31 cellular contexts compared by ENCODE assay signal in the genomic region with DNA sequence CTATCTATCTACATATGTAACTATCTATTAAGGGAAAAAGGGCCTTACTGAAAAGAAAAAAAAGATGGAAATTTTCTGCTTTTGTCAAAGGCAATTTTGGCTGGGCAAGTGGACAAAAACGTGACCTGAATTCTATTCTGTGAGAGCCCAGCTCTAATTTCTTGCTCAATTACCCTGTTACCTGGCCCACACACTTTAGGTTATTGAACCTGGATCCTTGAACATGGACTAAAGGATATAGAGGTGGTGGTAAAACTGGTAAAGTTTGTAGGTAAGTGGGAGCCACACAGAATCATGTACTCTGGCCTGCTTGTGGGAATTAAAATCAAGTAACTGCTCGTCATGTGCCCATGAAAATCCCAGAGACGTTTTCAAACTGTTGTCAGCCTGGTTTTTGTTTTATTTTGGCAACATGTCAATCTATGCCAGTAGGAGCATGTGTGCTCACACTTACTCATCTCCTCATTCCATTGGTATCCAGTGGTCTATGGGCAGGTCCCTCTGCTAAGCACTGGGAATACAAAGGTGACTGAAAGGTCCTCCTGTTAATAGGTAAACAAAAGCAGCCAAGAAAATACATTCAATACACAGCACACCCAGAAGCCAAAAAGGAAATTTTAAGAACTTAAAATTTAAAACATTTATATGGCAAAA.
A peak's percentile ranks its signal among the peaks of the same experiment; 100 is the strongest.
DNase-seq lines count a peak whose midpoint lies in the region; ATAC-seq and TF ChIP-seq lines count a peak whose summit lies in the region.
"Had no signal": no experiment of that assay in that cellular context is flagged by ENCODE, and none has a peak within 500 bp of the region (broad histone marks: within the 10 kb centered on the region; RNA-seq: fewer than 3 reads in every experiment).

No MANE protein-coding gene starts in this region.

- H3K79me2 ChIP-seq in PC-3 (ENCODE audit: low read length): no peaks in the 10 kb centered on the region
- H3K79me2 ChIP-seq: parathyroid adenoma had no signal

- H3K4me3 ChIP-seq in PC-3 (ENCODE audit: low read length): peak overlapping the region; percentile 8; the same call in 1 of the 2 replicates
- no peak overlapping the region for H3K4me3 ChIP-seq in epithelial cell of proximal tubule (ENCODE audit: low read depth, low read length)
- H3K4me3 ChIP-seq: ascending aorta, dorsolateral prefrontal cortex, left ventricle myocardium inferior, tibial artery had no signal

- H3K36me3 ChIP-seq in PC-3 (ENCODE audit: low read depth, low read length): no peaks in the 10 kb centered on the region
- H3K36me3 ChIP-seq: ascending aorta, left ventricle myocardium inferior, tibial artery had no signal

- H3F3A ChIP-seq in PC-3 (ENCODE audit: low read length, unreplicated experiment): peaks cover 8% of the 10 kb centered on the region

- H2AFZ ChIP-seq in PC-3 (ENCODE audit: low read length): no peak overlapping the region
- H2AFZ ChIP-seq: parathyroid adenoma had no signal

- no peak overlapping the region for H3K4me3 Mint-ChIP-seq in stimulated activated naive CD8-positive, alpha-beta T cell treated with anti-CD3 and anti-CD28 coated beads, Interleukin-15, amount 100 ng/mL, for 72 hours
- H3K4me3 Mint-ChIP-seq: activated T-helper 17 cell treated with anti-CD3 and anti-CD28 coated beads, Interleukin-2, amount 50 U/mL, for 72 hours; CD4-positive, alpha-beta memory T cell; central memory CD8-positive, alpha-beta T cell; stimulated activated naive CD8-positive, alpha-beta T cell treated with anti-CD3 and anti-CD28 coated beads, Interleukin-15, Interleukin-2, amounts not matched to agents 100 ng/mL and 50 ng/mL, for 24 hours; WTC11 had no signal

- H3K9ac ChIP-seq in PC-3 (ENCODE audit: low read length): peak overlapping the region; percentile 13; the same call in 1 of the 2 replicates
- H3K9ac ChIP-seq: parathyroid adenoma had no signal

- DNase-seq in HCEC 1CT (peak; percentile 6), PC-3 (peak; percentile 90), epithelial cell of proximal tubule (ENCODE audit: low read depth) (peak; percentile 32), myocyte (ENCODE audit: low read depth) (peak; percentile 63), G401 (ENCODE audit: low spot score) (no peak), 8988T (no peak)
- DNase-seq in stimulated activated naive CD8-positive, alpha-beta T cell treated with anti-CD3 and anti-CD28 coated beads, Interleukin-15, amount 100 ng/mL, for 72 hours: no peak
- DNase-seq: activated CD4-positive, alpha-beta T cell treated with anti-CD3 and anti-CD28 coated beads, Interleukin-2, amount 50 U/mL, for 4 hours; activated CD8-positive, alpha-beta memory T cell treated with anti-CD3 and anti-CD28 coated beads, Interleukin-2, amount 50 U/mL, for 4 hours; AML-193; CD4-positive, alpha-beta memory T cell; DMS 273 treated with DMSO at 0.1 percent for 48 hours; dorsolateral prefrontal cortex; foreskin melanocyte; GDM1; left ventricle myocardium inferior; midbrain; NCI-H146; NCI-H2171; NCI-H524; stimulated activated CD4-positive, alpha-beta T cell treated with anti-CD3 and anti-CD28 coated beads, Interleukin-15, amount 100 ng/mL, for 24 hours; tibial artery had no signal

- no peaks in the 10 kb centered on the region for H3K4me1 Mint-ChIP-seq in stimulated activated naive CD8-positive, alpha-beta T cell treated with anti-CD3 and anti-CD28 coated beads, Interleukin-15, amount 100 ng/mL, for 72 hours
- H3K4me1 Mint-ChIP-seq: activated T-helper 17 cell treated with anti-CD3 and anti-CD28 coated beads, Interleukin-2, amount 50 U/mL, for 72 hours; CD4-positive, alpha-beta memory T cell; central memory CD8-positive, alpha-beta T cell; WTC11 had no signal

- H3K27ac ChIP-seq in PC-3 (ENCODE audit: low read length): peak overlapping the region; percentile 78
- H3K27ac ChIP-seq: ascending aorta, dorsolateral prefrontal cortex, left ventricle myocardium inferior, parathyroid adenoma, tibial artery had no signal

- H3K4me1 ChIP-seq in PC-3 (ENCODE audit: insufficient read depth, low read length): peaks cover 38% of the 10 kb centered on the region
- H3K4me1 ChIP-seq: ascending aorta, left ventricle myocardium inferior, parathyroid adenoma, tibial artery had no signal

- H3K9me3 ChIP-seq in PC-3 (ENCODE audit: low read length): no peaks in the 10 kb centered on the region
- H3K9me3 ChIP-seq: ascending aorta, left ventricle myocardium inferior, tibial artery had no signal

- no peaks in the 10 kb centered on the region for H3K27me3 Mint-ChIP-seq in stimulated activated naive CD8-positive, alpha-beta T cell treated with anti-CD3 and anti-CD28 coated beads, Interleukin-15, amount 100 ng/mL, for 72 hours
- H3K27me3 Mint-ChIP-seq: activated T-helper 17 cell treated with anti-CD3 and anti-CD28 coated beads, Interleukin-2, amount 50 U/mL, for 72 hours; CD4-positive, alpha-beta memory T cell; central memory CD8-positive, alpha-beta T cell; stimulated activated naive CD8-positive, alpha-beta T cell treated with anti-CD3 and anti-CD28 coated beads, Interleukin-15, Interleukin-2, amounts not matched to agents 100 ng/mL and 50 ng/mL, for 24 hours had no signal

- ATAC-seq in PC-3: peak; percentile 81
- no peak for ATAC-seq in stimulated activated naive CD8-positive, alpha-beta T cell treated with anti-CD3 and anti-CD28 coated beads, Interleukin-15, amount 100 ng/mL, for 72 hours
- ATAC-seq: activated naive CD4-positive, alpha-beta T cell treated with anti-CD3 and anti-CD28 coated beads, Interleukin-2, amount 50 U/mL, for 72 hours; activated T-helper 17 cell treated with anti-CD3 and anti-CD28 coated beads, Interleukin-2, amount 50 U/mL, for 72 hours; Right ventricle myocardium inferior; sciatic nerve; WTC11 had no signal

- no peaks in the 10 kb centered on the region for H3K9me2 ChIP-seq in PC-3 (replicated peaks; ENCODE audit: low read length)

- intact Hi-C loops in PC-3 (cut with micrococcal nuclease): no loop called here

- TF ChIP-seq CTCF in PC-3 (conservative IDR thresholded peaks at IDR 0.05; ENCODE audit: low read depth, low read length) (no peak), epithelial cell of proximal tubule (conservative IDR thresholded peaks at IDR 0.05; ENCODE audit: low read depth, low read length) (no peak)

- no TSS peak for BruUV-seq in PC-3 (replicated peaks; lab: Mats Ljungman, UMichigan)

- peak overlapping the region; percentile 70 for H3K4me2 ChIP-seq in PC-3 (ENCODE audit: low read length)

- POLR2A ChIA-PET in PC-3 (lab: Charles Lee; ENCODE audit: unreplicated experiment): no interaction called here

- H3K9me3 Mint-ChIP-seq in stimulated activated naive CD8-positive, alpha-beta T cell treated with anti-CD3 and anti-CD28 coated beads, Interleukin-15, amount 100 ng/mL, for 72 hours: peaks cover 13 to 15% of the 10 kb centered on the region in 2 donors
- H3K9me3 Mint-ChIP-seq: central memory CD8-positive, alpha-beta T cell had no signal

- H3K27ac Mint-ChIP-seq in stimulated activated naive CD8-positive, alpha-beta T cell treated with anti-CD3 and anti-CD28 coated beads, Interleukin-15, amount 100 ng/mL, for 72 hours: no peak overlapping the region
- H3K27ac Mint-ChIP-seq: activated naive CD4-positive, alpha-beta T cell treated with anti-CD3 and anti-CD28 coated beads, Interleukin-2, amount 50 U/mL, for 72 hours; activated T-helper 17 cell treated with anti-CD3 and anti-CD28 coated beads, Interleukin-2, amount 50 U/mL, for 72 hours; CD4-positive, alpha-beta memory T cell; stimulated activated naive CD8-positive, alpha-beta T cell treated with anti-CD3 and anti-CD28 coated beads, Interleukin-15, Interleukin-2, amounts not matched to agents 100 ng/mL and 50 ng/mL, for 24 hours; WTC11 had no signal

- CTCF ChIA-PET in PC-3 (lab: Charles Lee): no interaction called here

- no peaks in the 10 kb centered on the region for H4K20me1 ChIP-seq in PC-3 (ENCODE audit: low read length)

- in situ Hi-C loops in G401 (cut with HindIII; ENCODE audit: low sequenced_read_pairs): no loop called here

- no peaks in the 10 kb centered on the region for H3K27me3 ChIP-seq in PC-3 (ENCODE audit: low read length)
- H3K27me3 ChIP-seq: ascending aorta, dorsolateral prefrontal cortex, tibial artery had no signal

Comparison
In these comparisons a context has a peak if more than half of its experiments do, and no peak if none do; other contexts are left out.
1. DNase-seq: peak in HCEC 1CT (single experiment), PC-3 (single experiment), epithelial cell of proximal tubule (single experiment) and myocyte (single experiment); none in G401 (single experiment), stimulated activated naive CD8-positive, alpha-beta T cell treated with anti-CD3 and anti-CD28 coated beads, Interleukin-15, amount 100 ng/mL, for 72 hours (0 of 2) and 8988T (single experiment).